Comparison of ENCODE assay signal across 24 cellular contexts in the genomic region with DNA sequence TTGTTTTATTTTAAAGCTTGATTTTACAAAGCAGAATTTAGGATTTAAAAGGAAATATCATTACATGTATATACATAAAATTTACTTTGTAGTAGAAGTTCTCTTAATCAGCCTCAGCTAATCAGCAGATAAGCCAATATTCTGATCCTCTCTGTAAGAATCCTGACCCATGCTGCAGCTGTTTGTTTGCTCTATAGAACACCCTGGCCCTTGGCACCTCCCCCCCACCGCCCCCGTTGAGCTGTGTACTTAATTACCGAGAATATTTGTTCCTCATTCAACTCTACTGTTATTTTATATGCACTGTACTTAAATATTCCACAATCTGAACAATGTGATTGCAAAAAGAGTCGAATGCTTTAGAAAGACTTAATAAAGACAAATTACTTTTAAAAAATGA.
"Had no signal": no experiment of that assay in that cellular context is flagged by ENCODE, and none has a peak within 500 bp of the region (broad histone marks: within the 10 kb centered on the region; RNA-seq: fewer than 3 reads in every experiment).

No MANE protein-coding gene starts in this region.

- H3K4me3 ChIP-seq: breast epithelium, K562, PC-9 had no signal

- H3K27ac Mint-ChIP-seq: activated CD8-positive, alpha-beta memory T cell treated with anti-CD3 and anti-CD28 coated beads, Interleukin-2, amount 10 ng/mL, durations not matched to agents 7 days and 5 days; activated naive CD4-positive, alpha-beta T cell treated with anti-CD3 and anti-CD28 coated beads, Interleukin-2, amount 50 U/mL, for 24 hours; activated T-cell treated with anti-CD3 and anti-CD28 coated beads, Interleukin-2, amount 50 U/mL, for 24 hours; activated T-helper 1 cell treated with anti-CD3 and anti-CD28 coated beads, Interleukin-12 subunit alpha, Interleukin-12 subunit beta, Interleukin-2, Interleukin-4 antibody, amounts not matched to agents 30 ng/mL and 10 ng/mL and 1 ng/mL, durations not matched to agents 14 hours and 24 hours and 36 hours; T-helper 1 cell treated with Interleukin-12 subunit alpha and Interleukin-12 subunit beta and Interleukin-4 antibody, amounts not matched to agents 30 μg/mL and 1 μg/mL, for 36 hours; WTC11 had no signal

- DNase-seq: activated CD4-positive, alpha-beta T cell treated with anti-CD3 and anti-CD28 coated beads for 48 hours; activated CD4-positive, alpha-beta T cell treated with anti-CD3 and anti-CD28 coated beads, Interleukin-2, amount 50 U/mL, for 4 hours; activated CD4-positive, CD25-positive, alpha-beta regulatory T cell treated with anti-CD3 and anti-CD28 coated beads, Interleukin-2, amount 50 U/mL, for 72 hours; activated CD8-positive, alpha-beta memory T cell treated with anti-CD3 and anti-CD28 coated beads, Interleukin-2, amount 10 ng/mL, durations not matched to agents 7 days and 5 days; activated effector memory CD4-positive, alpha-beta T cell treated with Interleukin-2 at 50 U/mL for 16 hours; activated naive CD4-positive, alpha-beta T cell; activated T-cell treated with anti-CD3 and anti-CD28 coated beads, Interleukin-2, amount 50 U/mL, for 24 hours; aorta; caudate nucleus; Karpas-422; MM.1S; NCI-H1105; NCI-H1694; NCI-H2029; NCI-H510A treated with DMSO at 0.1 percent for 48 hours; NCI-H774; PC-9; SHP77 treated with DMSO at 0.1 percent for 48 hours had no signal

- H3K4me1 ChIP-seq: breast epithelium had no signal

- H3K36me3 Mint-ChIP-seq: activated CD8-positive, alpha-beta memory T cell treated with anti-CD3 and anti-CD28 coated beads, Interleukin-2, amount 10 ng/mL, durations not matched to agents 7 days and 5 days; activated naive CD4-positive, alpha-beta T cell treated with anti-CD3 and anti-CD28 coated beads, Interleukin-2, amount 50 U/mL, for 24 hours; WTC11 had no signal

- ATAC-seq: activated CD8-positive, alpha-beta memory T cell treated with anti-CD3 and anti-CD28 coated beads, Interleukin-2, amount 10 ng/mL, durations not matched to agents 7 days and 5 days; K562; WTC11 had no signal

- H3K4me1 Mint-ChIP-seq: activated CD8-positive, alpha-beta memory T cell treated with anti-CD3 and anti-CD28 coated beads, Interleukin-2, amount 10 ng/mL, durations not matched to agents 7 days and 5 days; activated naive CD4-positive, alpha-beta T cell treated with anti-CD3 and anti-CD28 coated beads, Interleukin-2, amount 50 U/mL, for 24 hours had no signal

- H3K9me3 Mint-ChIP-seq: activated naive CD4-positive, alpha-beta T cell treated with anti-CD3 and anti-CD28 coated beads, Interleukin-2, amount 50 U/mL, for 24 hours; activated T-cell treated with anti-CD3 and anti-CD28 coated beads, Interleukin-2, amount 50 U/mL, for 24 hours; activated T-helper 1 cell treated with anti-CD3 and anti-CD28 coated beads, Interleukin-12 subunit alpha, Interleukin-12 subunit beta, Interleukin-2, Interleukin-4 antibody, amounts not matched to agents 30 ng/mL and 10 ng/mL and 1 ng/mL, durations not matched to agents 14 hours and 24 hours and 36 hours; T-helper 1 cell treated with Interleukin-12 subunit alpha and Interleukin-12 subunit beta and Interleukin-4 antibody, amounts not matched to agents 30 μg/mL and 1 μg/mL, for 36 hours had no signal

- H3K4me2 ChIP-seq: PC-9 had no signal

- FAIRE-seq: K562 had no signal

- H3K9me3 ChIP-seq: breast epithelium had no signal

- H3K4me3 Mint-ChIP-seq: activated CD8-positive, alpha-beta memory T cell treated with anti-CD3 and anti-CD28 coated beads, Interleukin-2, amount 10 ng/mL, durations not matched to agents 7 days and 5 days; activated naive CD4-positive, alpha-beta T cell treated with anti-CD3 and anti-CD28 coated beads, Interleukin-2, amount 50 U/mL, for 24 hours; activated T-cell treated with anti-CD3 and anti-CD28 coated beads, Interleukin-2, amount 50 U/mL, for 24 hours; activated T-helper 1 cell treated with anti-CD3 and anti-CD28 coated beads, Interleukin-12 subunit alpha, Interleukin-12 subunit beta, Interleukin-2, Interleukin-4 antibody, amounts not matched to agents 30 ng/mL and 10 ng/mL and 1 ng/mL, durations not matched to agents 14 hours and 24 hours and 36 hours; T-helper 1 cell treated with Interleukin-12 subunit alpha and Interleukin-12 subunit beta and Interleukin-4 antibody, amounts not matched to agents 30 μg/mL and 1 μg/mL, for 36 hours; WTC11 had no signal

- H3K27ac ChIP-seq: breast epithelium, PC-9 had no signal

- H2AFZ ChIP-seq: PC-9 had no signal

- H3K27me3 ChIP-seq: breast epithelium had no signal

- H3K36me3 ChIP-seq: breast epithelium had no signal
